In the genomic region with DNA sequence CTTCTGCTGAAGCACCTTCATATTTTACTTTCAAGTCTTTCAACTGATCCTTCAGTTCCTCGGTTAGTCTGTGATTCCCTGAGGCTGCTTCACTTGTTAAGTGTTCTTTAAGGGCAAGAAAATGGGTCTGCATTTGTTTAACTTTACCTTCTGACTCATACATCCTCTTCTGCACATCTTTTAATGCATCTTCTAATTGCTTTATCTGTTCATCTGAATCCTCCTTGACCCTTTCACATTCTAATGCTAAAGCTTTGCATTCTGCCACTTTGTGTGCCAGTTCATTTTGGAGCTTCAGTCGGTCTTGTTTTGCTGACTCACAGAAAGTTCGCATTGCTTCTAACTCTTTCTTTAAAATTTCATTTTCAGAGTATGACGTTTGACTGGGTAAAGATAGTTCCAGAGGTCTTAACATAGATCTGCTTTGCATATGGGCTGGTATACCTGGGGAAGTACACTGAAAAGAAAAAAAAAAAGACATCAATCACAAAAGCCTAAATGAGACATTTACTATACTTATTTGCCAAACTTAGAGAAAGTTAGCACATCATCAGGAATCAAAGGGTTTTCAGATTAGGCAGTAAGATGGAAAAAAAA, we compare ENCODE assay signal across 14 cellular contexts.
DNase-seq lines count a peak whose midpoint lies in the region; ATAC-seq, FAIRE-seq and TF ChIP-seq lines count a peak whose summit lies in the region.
"Had no signal": no experiment of that assay in that cellular context is flagged by ENCODE, and none has a peak within 500 bp of the region (broad histone marks: within the 10 kb centered on the region; RNA-seq: fewer than 3 reads in every experiment).

No MANE protein-coding gene starts in this region.

- H3F3A ChIP-seq in SU-DHL-6 (ENCODE audit: insufficient read depth), result no peaks in the 10 kb centered on the region

- no peaks in the 10 kb centered on the region for H3K27me3 ChIP-seq in SU-DHL-6 (ENCODE audit: low read length)
- no peaks in the 10 kb centered on the region for H3K27me3 ChIP-seq in tibial artery

- H3K4me2 ChIP-seq in SU-DHL-6 (ENCODE audit: low read depth, low read length, poor library complexity, severe bottlenecking), result peak overlapping the region; percentile 26

- no peaks in the 10 kb centered on the region for H4K20me1 ChIP-seq in SU-DHL-6 (ENCODE audit: low read depth, low read length)

- H3K4me3 ChIP-seq in SU-DHL-6 (ENCODE audit: insufficient read depth, low read length, poor library complexity, severe bottlenecking) (no peak overlapping the region), tibial artery (no peak overlapping the region)

- no peaks in the 10 kb centered on the region for H3K9me2 ChIP-seq in SU-DHL-6 (replicated peaks; ENCODE audit: insufficient read depth, low read length)

- no peaks in the 10 kb centered on the region for H3K9me3 ChIP-seq in SU-DHL-6 (ENCODE audit: insufficient read depth, low read length)
- no peaks in the 10 kb centered on the region for H3K9me3 ChIP-seq in tibial artery

- TF ChIP-seq CTCF in SU-DHL-6 (IDR thresholded peaks at IDR 0.05; ENCODE audit: insufficient read depth, low read length, poor library complexity, severe bottlenecking) (no peak), tibial artery (IDR thresholded peaks at IDR 0.05) (no peak)

- H3K36me3 ChIP-seq in SU-DHL-6 (ENCODE audit: low read length), result no peaks in the 10 kb centered on the region
- peaks cover 33 to 51% (median 34%) of the 10 kb centered on the region in 3 donors for H3K36me3 ChIP-seq in tibial artery

- H2AFZ ChIP-seq in SU-DHL-6 (ENCODE audit: low read depth, low read length, severe bottlenecking), result no peak overlapping the region

- no peaks in the 10 kb centered on the region for H3K79me2 ChIP-seq in SU-DHL-6 (ENCODE audit: insufficient read depth, low read length)

- no peak overlapping the region for H3K9ac ChIP-seq in SU-DHL-6 (ENCODE audit: low read length)

- DNase-seq in GM18507 (ENCODE audit: extremely low spot score, insufficient read length, low read depth) (no peak), SIG-M5 treated with dmso at 0.1 percent for 504 hours (lab: John Stamatoyannopoulos, UW; ENCODE audit: unreplicated experiment) (no peak), mesenteric fat pad (ENCODE audit: low spot score) (no peak), tibial artery (no peak)
- DNase-seq: activated naive CD8-positive, alpha-beta T cell treated with anti-CD3 and anti-CD28 coated beads, Interleukin-2, amount 10 ng/mL, durations not matched to agents 7 days and 5 days; C1 segment of cervical spinal cord; NCI-H1694 treated with DMSO at 0.1 percent for 48 hours; nephron progenitor cell; PC-3 had no signal

- ATAC-seq in GM21526 (IDR thresholded peaks at IDR 0.05; ENCODE audit: low FRiP score, unreplicated experiment) (peak; percentile 52), HG03060 (IDR thresholded peaks at IDR 0.05; ENCODE audit: low read depth, unreplicated experiment) (peak; percentile 46), HG02970 (IDR thresholded peaks at IDR 0.05; ENCODE audit: low FRiP score, unreplicated experiment) (no peak)
- ATAC-seq: PC-3 had no signal

- peaks cover 0 to 19% (median 1%) of the 10 kb centered on the region in 4 donors for H3K4me1 ChIP-seq in tibial artery

- H3K27ac ChIP-seq in SU-DHL-6 (ENCODE audit: low read depth, low read length), result no peak overlapping the region
- no peak overlapping the region for H3K27ac ChIP-seq in tibial artery

- intact Hi-C loops in tibial artery (cut with DNase I; ENCODE audit: low total_unique reads), result no loop called here

- peak; percentile 62 for FAIRE-seq in GM18507 (lab: Jason Lieb, UNC)
- FAIRE-seq: small intestine had no signal
